17 cellular contexts compared by ENCODE assay signal in genomic region chr9:109797006-109797405, GRCh38. TPM values are rescaled to one million over a fixed set of nuclear protein-coding genes. Genes with fewer than 3 reads are reported as not detected.
"Had no signal": no experiment of that assay in that cellular context is flagged by ENCODE, and none has a peak within 500 bp of the region (broad histone marks: within the 10 kb centered on the region; RNA-seq: fewer than 3 reads in every experiment).

No MANE protein-coding gene starts in this region.

- H3K27me3 ChIP-seq: esophagus squamous epithelium, gastroesophageal sphincter, stomach, thyroid gland had no signal

- H3K27ac Mint-ChIP-seq: dendritic cell treated with granulocyte-macrophage colony-stimulating factor and Interleukin-4, amounts not matched to agents 40 ng/mL and 50 ng/mL, for 4 days; naive thymus-derived CD8-positive, alpha-beta T cell; stimulated activated effector memory CD8-positive, alpha-beta T cell treated with anti-CD3 and anti-CD28 coated beads, Interleukin-12 subunit alpha, Interleukin-12 subunit beta, amount 100 ng/mL, for 72 hours; type B pancreatic cell had no signal

- H3K9me3 Mint-ChIP-seq: dendritic cell treated with granulocyte-macrophage colony-stimulating factor and Interleukin-4, amounts not matched to agents 40 ng/mL and 50 ng/mL, for 4 days; type B pancreatic cell had no signal

- H3K4me3 Mint-ChIP-seq: dendritic cell treated with granulocyte-macrophage colony-stimulating factor and Interleukin-4, amounts not matched to agents 40 ng/mL and 50 ng/mL, for 4 days; naive thymus-derived CD8-positive, alpha-beta T cell; stimulated activated effector memory CD8-positive, alpha-beta T cell treated with anti-CD3 and anti-CD28 coated beads, Interleukin-12 subunit alpha, Interleukin-12 subunit beta, amount 100 ng/mL, for 72 hours; type B pancreatic cell had no signal

- H3K4me1 Mint-ChIP-seq: naive thymus-derived CD8-positive, alpha-beta T cell; stimulated activated effector memory CD8-positive, alpha-beta T cell treated with anti-CD3 and anti-CD28 coated beads, Interleukin-12 subunit alpha, Interleukin-12 subunit beta, amount 100 ng/mL, for 72 hours had no signal

- H3K27ac ChIP-seq: esophagus squamous epithelium, gastroesophageal sphincter, stomach, thyroid gland had no signal

- H3K4me3 ChIP-seq: esophagus squamous epithelium, gastroesophageal sphincter, mucosa of descending colon, stomach, thyroid gland had no signal

- H3K36me3 ChIP-seq: esophagus squamous epithelium, gastroesophageal sphincter, stomach, thyroid gland had no signal

- H3K27me3 Mint-ChIP-seq: type B pancreatic cell had no signal

- H3K36me3 Mint-ChIP-seq: naive thymus-derived CD8-positive, alpha-beta T cell; stimulated activated effector memory CD8-positive, alpha-beta T cell treated with anti-CD3 and anti-CD28 coated beads, Interleukin-12 subunit alpha, Interleukin-12 subunit beta, amount 100 ng/mL, for 72 hours; type B pancreatic cell had no signal

- DNase-seq: cerebellar nuclear complex; esophagus squamous epithelium; foreskin fibroblast; glutamatergic neuron; islet precursor cell; mammary epithelial cell; mucosa of descending colon; naive thymus-derived CD8-positive, alpha-beta T cell; posterior cingulate gyrus; stimulated activated CD4-positive, alpha-beta T cell treated with anti-CD3 and anti-CD28 coated beads, Interleukin-4, amount 100 ng/mL, for 1 hour; stimulated activated CD8-positive, alpha-beta memory T cell treated with anti-CD3 and anti-CD28 coated beads, Interleukin-4, amount 100 ng/mL, for 48 hours; stomach; thyroid gland had no signal

- H3K9me3 ChIP-seq: esophagus squamous epithelium, gastroesophageal sphincter, mucosa of descending colon, stomach, thyroid gland had no signal

- H3K4me1 ChIP-seq: stomach, thyroid gland had no signal

- ATAC-seq: gastroesophageal sphincter; mucosa of descending colon; naive thymus-derived CD8-positive, alpha-beta T cell; stimulated activated effector memory CD8-positive, alpha-beta T cell treated with anti-CD3 and anti-CD28 coated beads, Interleukin-12 subunit alpha, Interleukin-12 subunit beta, amount 100 ng/mL, for 72 hours had no signal

RNA-seq across cellular contexts. Expression of gene PALM2AKAP2, which starts 17.0 kb away (rescaled TPM):
- total RNA-seq: naive thymus-derived CD8-positive, alpha-beta T cell had no signal
- polyA plus RNA-seq: naive thymus-derived CD8-positive, alpha-beta T cell had no signal
